ENCODE assay signal across 10 cellular contexts in the genomic region with DNA sequence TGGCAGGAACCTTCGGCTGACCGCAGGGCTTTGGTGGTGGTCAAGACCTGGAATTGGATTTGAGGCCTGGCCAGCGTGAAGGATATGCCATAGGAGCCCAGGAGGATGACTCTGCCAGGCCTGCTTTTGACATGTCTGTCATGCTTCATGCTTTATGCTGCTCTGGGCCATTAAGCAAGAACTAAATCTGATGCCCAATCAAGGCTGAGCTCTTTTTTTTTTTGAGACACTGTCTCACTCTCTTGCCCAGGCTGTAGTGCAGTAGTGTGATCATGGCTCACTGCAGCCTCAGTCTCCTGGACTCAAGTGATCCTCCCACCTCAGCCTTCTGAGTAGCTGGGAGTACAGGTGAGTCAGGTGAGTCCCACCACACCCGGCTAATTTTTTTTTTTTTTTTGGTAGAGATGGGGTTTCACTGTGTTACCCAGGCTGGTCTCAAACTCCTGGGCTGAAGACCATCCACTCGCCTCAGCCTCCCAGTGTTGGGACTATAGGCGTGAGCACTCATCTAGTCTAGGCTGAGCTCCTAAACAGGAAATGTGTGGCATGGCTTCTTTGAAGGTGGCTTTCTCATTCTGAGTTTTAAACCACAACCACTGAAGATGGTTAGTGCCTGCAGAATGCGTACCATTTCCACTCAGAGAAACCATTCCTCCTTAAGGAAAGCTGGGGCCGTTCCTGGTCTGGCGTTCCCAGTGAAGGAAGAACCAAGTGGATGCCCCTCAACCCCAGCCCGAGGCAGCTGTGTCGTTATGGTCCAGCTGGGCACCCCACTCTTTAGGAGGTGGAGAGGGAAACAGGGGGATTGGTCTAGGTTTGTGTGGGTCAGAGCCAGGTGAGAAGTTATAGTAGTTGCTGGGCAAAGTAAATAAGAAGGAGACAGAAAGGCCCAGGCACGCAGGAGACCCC. TPM values are rescaled to one million over a fixed set of nuclear protein-coding genes. Genes with fewer than 3 reads are reported as not detected.
A peak's percentile ranks its signal among the peaks of the same experiment; 100 is the strongest.
DNase-seq lines count a peak whose midpoint lies in the region; ATAC-seq and TF ChIP-seq lines count a peak whose summit lies in the region.
"Had no signal": no experiment of that assay in that cellular context is flagged by ENCODE, and none has a peak within 500 bp of the region (broad histone marks: within the 10 kb centered on the region; RNA-seq: fewer than 3 reads in every experiment).

No MANE protein-coding gene starts in this region.

- peak; percentile 6 to 10 for ATAC-seq in CD4-positive, CD25-positive, alpha-beta regulatory T cell (ENCODE audit: low read depth in 2 of 2)
- ATAC-seq: K562 had no signal

- H3K4me2 ChIP-seq in neural cell (ENCODE audit: low read length) = no peak overlapping the region

- H2AFZ ChIP-seq in neural cell (ENCODE audit: low read depth, low read length) = peak overlapping the region; percentile 86

- peaks cover 11% of the 10 kb centered on the region for H3K36me3 ChIP-seq in CD4-positive, CD25-positive, alpha-beta regulatory T cell (ENCODE audit: control insufficient read depth, insufficient read depth, low read length)
- peaks cover 33% of the 10 kb centered on the region for H3K36me3 ChIP-seq in KOPT-K1 (ENCODE audit: insufficient read depth, low read length)
- no peaks in the 10 kb centered on the region for H3K36me3 ChIP-seq in neural cell (ENCODE audit: insufficient read depth, low read length)

- H3K4me1 Mint-ChIP-seq in CD4-positive, CD25-positive, alpha-beta regulatory T cell = peaks cover 29 to 90% (median 50%) of the 10 kb centered on the region in 4 donors

- peak overlapping the region; percentile 77 for H3K4me3 ChIP-seq in CD4-positive, CD25-positive, alpha-beta regulatory T cell (ENCODE audit: low read depth, low read length)
- no peak overlapping the region for H3K4me3 ChIP-seq in neural cell (ENCODE audit: low read length)
- H3K4me3 ChIP-seq: K562 had no signal

- TF ChIP-seq CTCF in neural cell (IDR thresholded peaks at IDR 0.05; ENCODE audit: poor library complexity, severe bottlenecking) = no peak

- H3K9ac ChIP-seq in neural cell (ENCODE audit: low read length) = peak overlapping the region; percentile 74

- DNase-seq in CD4-positive, CD25-positive, alpha-beta regulatory T cell = peak; percentile 59 to 89 (median 73)
- DNase-seq in activated effector memory CD4-positive, alpha-beta T cell treated with Interleukin-2 at 50 U/mL for 16 hours = peak; percentile 48
- DNase-seq in NCI-H526 (lab: John Stamatoyannopoulos, UW) = no peak
- no peak for DNase-seq in mesenteric fat pad (ENCODE audit: low spot score)
- no peak for DNase-seq in superior temporal gyrus (ENCODE audit: extremely low spot score)
- no peak for DNase-seq in SHP77 treated with DMSO at 0.1 percent for 48 hours (lab: John Stamatoyannopoulos, UW)
- DNase-seq: retina had no signal

- H3K36me3 Mint-ChIP-seq in CD4-positive, CD25-positive, alpha-beta regulatory T cell = peaks cover 22% of the 10 kb centered on the region

- peaks cover 89% of the 10 kb centered on the region for H3K4me1 ChIP-seq in CD4-positive, CD25-positive, alpha-beta regulatory T cell (ENCODE audit: control insufficient read depth, insufficient read depth, low read length, poor library complexity, severe bottlenecking)

- no peaks in the 10 kb centered on the region for H3K79me2 ChIP-seq in neural cell (replicated peaks; ENCODE audit: insufficient read depth, low read length)

- no peaks in the 10 kb centered on the region for H4K20me1 ChIP-seq in neural cell (ENCODE audit: insufficient read depth)

- H3K9me3 Mint-ChIP-seq in CD4-positive, CD25-positive, alpha-beta regulatory T cell = peaks cover 0 to 2% (median 0%) of the 10 kb centered on the region in 7 donors

- H3K27ac Mint-ChIP-seq in CD4-positive, CD25-positive, alpha-beta regulatory T cell = peak overlapping the region; percentile 95 to 99 (median 99)

- peak overlapping the region; percentile 100 for H3K27ac ChIP-seq in CD4-positive, CD25-positive, alpha-beta regulatory T cell (ENCODE audit: insufficient read depth, low read length, poor library complexity, severe bottlenecking)
- H3K27ac ChIP-seq in KOPT-K1 (ENCODE audit: low read depth, low read length, poor library complexity, severe bottlenecking) = peak overlapping the region; percentile 98
- H3K27ac ChIP-seq in neural cell (ENCODE audit: low read length) = peak overlapping the region; percentile 98

- no peak for TF ChIP-seq EP300 in neural cell (conservative IDR thresholded peaks at IDR 0.05; ENCODE audit: poor library complexity, severe bottlenecking)

- H3K9me3 ChIP-seq in CD4-positive, CD25-positive, alpha-beta regulatory T cell (ENCODE audit: control insufficient read depth in 2 of 2, low read length in 2 of 2) = no peaks in the 10 kb centered on the region
- H3K9me3 ChIP-seq in KOPT-K1 (ENCODE audit: insufficient read depth, low read length, poor library complexity, severe bottlenecking) (peaks cover 23% of the 10 kb centered on the region), neural cell (ENCODE audit: low read length) (no peaks in the 10 kb centered on the region)

- H3K27me3 Mint-ChIP-seq in CD4-positive, CD25-positive, alpha-beta regulatory T cell = no peaks in the 10 kb centered on the region

- TF ChIP-seq RAD21 in neural cell (conservative IDR thresholded peaks at IDR 0.05) = no peak

- no peaks in the 10 kb centered on the region for H3F3A ChIP-seq in neural cell (ENCODE audit: insufficient read depth, low read length, poor library complexity, severe bottlenecking)

- H3K9me2 ChIP-seq in neural cell (ENCODE audit: insufficient read depth, low read length) = peaks cover 2% of the 10 kb centered on the region

- no peaks in the 10 kb centered on the region for H3K27me3 ChIP-seq in CD4-positive, CD25-positive, alpha-beta regulatory T cell (ENCODE audit: control insufficient read depth, insufficient read depth, low read length)
- no peaks in the 10 kb centered on the region for H3K27me3 ChIP-seq in neural cell (ENCODE audit: insufficient read depth, low read depth, low read length)

- H3K4me3 Mint-ChIP-seq in CD4-positive, CD25-positive, alpha-beta regulatory T cell = peak overlapping the region; percentile 72 to 84 (median 83)

TF ChIP-seq in neural cell, 6 proteins besides CTCF, POLR2A, EP300 and RAD21:
- no peak for TF ChIP-seq POLR2AphosphoS5 (IDR thresholded peaks at IDR 0.05)

RNA-seq across cellular contexts. Expression of gene ATP5PO, which starts 34.2 kb away (rescaled TPM):
- total RNA-seq in CD4-positive, CD25-positive, alpha-beta regulatory T cell = 119 TPM
- 100 to 1,000 TPM; 389 to 458 (median 427) TPM for polyA plus RNA-seq in CD4-positive, CD25-positive, alpha-beta regulatory T cell
- 420 and 439 TPM in 2 replicates for polyA plus RNA-seq in neural cell
- polyA minus RNA-seq in neural cell = 127 and 133 TPM in 2 replicates
- total RNA-seq in mesenteric fat pad = 171 TPM

Comparison
In these comparisons a context has a peak if more than half of its experiments do, and no peak if none do; other contexts are left out.
1. DNase-seq: peak in CD4-positive, CD25-positive, alpha-beta regulatory T cell (3 of 3) and activated effector memory CD4-positive, alpha-beta T cell treated with Interleukin-2 at 50 U/mL for 16 hours (single experiment); none in NCI-H526 (0 of 2), mesenteric fat pad (single experiment), superior temporal gyrus (single experiment) and SHP77 treated with DMSO at 0.1 percent for 48 hours (single experiment).
2. Peak in every context shown above with its lines, with median percentiles within 50 percentile points of each other: H3K27ac ChIP-seq.